In genomic region chr7:120997902-120998301, GRCh38 we compare ENCODE assay signal across 1 cellular context.
TF ChIP-seq lines count a peak whose summit lies in the region.

No MANE protein-coding gene starts in this region.

TF ChIP-seq in K562, 482 proteins besides CTCF, POLR2A, EP300 and RAD21 (continued from another document and continues in another):
- TF ChIP-seq SLC30A9 (CRISPR knock-in tag; IDR thresholded peaks at IDR 0.05) = no peak
- TF ChIP-seq IRF9 (tag; IDR thresholded peaks at IDR 0.05) = no peak
- no peak for TF ChIP-seq ARID1B (IDR thresholded peaks at IDR 0.05)
- TF ChIP-seq FOXJ2 (tag; IDR thresholded peaks at IDR 0.05) = no peak
- peak; percentile 84 for TF ChIP-seq MAFG (tag; conservative IDR thresholded peaks at IDR 0.05)
- TF ChIP-seq MLLT1 (IDR thresholded peaks at IDR 0.05) = peak in 1 of 2 experiments; percentile 51; a peak in 1 of 4 replicates
- TF ChIP-seq NR0B1 (IDR thresholded peaks at IDR 0.05; ENCODE audit: partially characterized antibody) = no peak
- TF ChIP-seq PREB (CRISPR knock-in tag; IDR thresholded peaks at IDR 0.05) = no peak
- TF ChIP-seq TSC22D4 (tag; IDR thresholded peaks at IDR 0.05) = no peak
- TF ChIP-seq PHB (CRISPR knock-in tag; IDR thresholded peaks at IDR 0.05) = no peak
- TF ChIP-seq ZNF445 (CRISPR knock-in tag; IDR thresholded peaks at IDR 0.05; ENCODE audit: low read depth) = no peak
- TF ChIP-seq ZHX1 (conservative IDR thresholded peaks at IDR 0.05; ENCODE audit: low read length) = no peak
- TF ChIP-seq RFX7 (CRISPR knock-in tag; IDR thresholded peaks at IDR 0.05) = no peak
- no peak for TF ChIP-seq RAD51 (IDR thresholded peaks at IDR 0.05; ENCODE audit: borderline replicate concordance, low read depth)
- peak; percentile 37; the same call in 1 of the 2 replicates for TF ChIP-seq ETV1 (tag; conservative IDR thresholded peaks at IDR 0.05; ENCODE audit: low read depth)
- TF ChIP-seq CCNT2 (IDR thresholded peaks at IDR 0.05; ENCODE audit: borderline replicate concordance, extremely low read depth, insufficient read length, low read depth, low read length) = no peak
- TF ChIP-seq HDAC8 (tag; IDR thresholded peaks at IDR 0.05) = no peak
- TF ChIP-seq ZFPM2 (CRISPR knock-in tag; IDR thresholded peaks at IDR 0.05) = no peak
- no peak for TF ChIP-seq SMARCC2 (IDR thresholded peaks at IDR 0.05; ENCODE audit: low read depth)
- TF ChIP-seq ZKSCAN8 (CRISPR knock-in tag; IDR thresholded peaks at IDR 0.05) = no peak
- no peak for TF ChIP-seq MCM3 (IDR thresholded peaks at IDR 0.05)
- TF ChIP-seq ZNF398 (CRISPR knock-in tag; IDR thresholded peaks at IDR 0.05) = no peak
- TF ChIP-seq ZNF449 (CRISPR knock-in tag; IDR thresholded peaks at IDR 0.05) = no peak
- TF ChIP-seq EGR1 (conservative IDR thresholded peaks at IDR 0.05) = no peak
- TF ChIP-seq TGIF2 (CRISPR knock-in tag; IDR thresholded peaks at IDR 0.05) = no peak
- no peak for TF ChIP-seq ID3 (CRISPR knock-in tag; IDR thresholded peaks at IDR 0.05)
- no peak for TF ChIP-seq ID3 (tag; IDR thresholded peaks at IDR 0.05)
- TF ChIP-seq C11orf30 (IDR thresholded peaks at IDR 0.05; ENCODE audit: low read depth) = peak; percentile 93
- TF ChIP-seq PHF20 (IDR thresholded peaks at IDR 0.05; ENCODE audit: partially characterized antibody) = no peak
- TF ChIP-seq ZNF384 (IDR thresholded peaks at IDR 0.05; ENCODE audit: low read depth, low read length) = no peak
- TF ChIP-seq CC2D1A (IDR thresholded peaks at IDR 0.05) = 0 out of 2 replicates have a peak, but pooled peaks have one; percentile 4
- no peak for TF ChIP-seq ZNF431 (CRISPR knock-in tag; IDR thresholded peaks at IDR 0.05)
- TF ChIP-seq KDM1A (IDR thresholded peaks at IDR 0.05) = peak in 1 of 2 experiments; percentile 41; a peak in 1 of 4 replicates
- TF ChIP-seq PML (IDR thresholded peaks at IDR 0.05; ENCODE audit: low read length) = no peak
- TF ChIP-seq SNRNP70 (optimal IDR thresholded peaks at IDR 0.05; ENCODE audit: low read depth, low read length) = no peak
- no peak for TF ChIP-seq ZNF232 (CRISPR knock-in tag; IDR thresholded peaks at IDR 0.05)
- TF ChIP-seq GABPB2 (CRISPR knock-in tag; conservative IDR thresholded peaks at IDR 0.05) = no peak
- no peak for TF ChIP-seq DMBX1 (CRISPR knock-in tag; IDR thresholded peaks at IDR 0.05; ENCODE audit: borderline replicate concordance)
- peak; percentile 97 for TF ChIP-seq ZNF316 (IDR thresholded peaks at IDR 0.05)
- no peak for TF ChIP-seq CTCFL (IDR thresholded peaks at IDR 0.05; ENCODE audit: borderline replicate concordance, insufficient read depth, low read depth, low read length, poor library complexity, severe bottlenecking)
- no peak for TF ChIP-seq ETV5 (CRISPR knock-in tag; IDR thresholded peaks at IDR 0.05; ENCODE audit: low read depth)
- no peak for TF ChIP-seq MTA2 (IDR thresholded peaks at IDR 0.05; ENCODE audit: low read depth)
- TF ChIP-seq TRIM24 (IDR thresholded peaks at IDR 0.05) = no peak
- no peak for TF ChIP-seq CBX2 (IDR thresholded peaks at IDR 0.05; ENCODE audit: insufficient read depth, low read length, poor library complexity, severe bottlenecking)
- no peak for TF ChIP-seq ZNF197 (CRISPR knock-in tag; IDR thresholded peaks at IDR 0.05; ENCODE audit: low read depth)
- TF ChIP-seq GABPA (tag; conservative IDR thresholded peaks at IDR 0.05; ENCODE audit: low read depth) = no peak
- no peak for TF ChIP-seq ESRRA (IDR thresholded peaks at IDR 0.05; ENCODE audit: borderline replicate concordance, low read depth)
- no peak for TF ChIP-seq TCF7L2 (IDR thresholded peaks at IDR 0.05; ENCODE audit: low read depth, low read length)
- TF ChIP-seq HDAC3 (IDR thresholded peaks at IDR 0.05; ENCODE audit: borderline replicate concordance, partially characterized antibody) = no peak
- no peak for TF ChIP-seq TEAD4 (IDR thresholded peaks at IDR 0.05; ENCODE audit: low read length)
- TF ChIP-seq TEAD4 (CRISPR knock-in tag; IDR thresholded peaks at IDR 0.05; ENCODE audit: borderline replicate concordance) = no peak
- no peak for TF ChIP-seq NCOA2 (IDR thresholded peaks at IDR 0.05; ENCODE audit: partially characterized antibody in 2 of 2)
- no peak for TF ChIP-seq ARNT (IDR thresholded peaks at IDR 0.05)
- TF ChIP-seq MYNN (IDR thresholded peaks at IDR 0.05) = no peak
- TF ChIP-seq MYNN (CRISPR knock-in tag; IDR thresholded peaks at IDR 0.05) = no peak
- no peak for TF ChIP-seq ZNF280A (IDR thresholded peaks at IDR 0.05; ENCODE audit: low read depth, partially characterized antibody)
- TF ChIP-seq DACH1 (IDR thresholded peaks at IDR 0.05; ENCODE audit: partially characterized antibody) = peak; percentile 61
- no peak for TF ChIP-seq HNRNPL (IDR thresholded peaks at IDR 0.05; ENCODE audit: low read depth, low read length)
- no peak for TF ChIP-seq XRCC5 (IDR thresholded peaks at IDR 0.05; ENCODE audit: low read depth, low read length)
- no peak for TF ChIP-seq ZNF75A (CRISPR knock-in tag; IDR thresholded peaks at IDR 0.05)
- TF ChIP-seq SRSF9 (IDR thresholded peaks at IDR 0.05; ENCODE audit: borderline replicate concordance, low read depth, low read length) = no peak
- TF ChIP-seq TCFL5 (CRISPR knock-in tag; conservative IDR thresholded peaks at IDR 0.05) = no peak
- TF ChIP-seq YY1 (IDR thresholded peaks at IDR 0.05; ENCODE audit: borderline replicate concordance in 1 of 3, control insufficient read depth in 1 of 3, extremely low read depth in 1 of 3, insufficient read depth in 3 of 3, insufficient read length in 1 of 3, insufficient replicate concordance in 2 of 3, low read depth in 1 of 3, low read length in 2 of 3) = no peak
- no peak for TF ChIP-seq TEAD2 (tag; IDR thresholded peaks at IDR 0.05)
- TF ChIP-seq MAFF (IDR thresholded peaks at IDR 0.05; ENCODE audit: low read length) = peak; percentile 70
